Comparison of ENCODE assay signal across 27 cellular contexts in the genomic region with DNA sequence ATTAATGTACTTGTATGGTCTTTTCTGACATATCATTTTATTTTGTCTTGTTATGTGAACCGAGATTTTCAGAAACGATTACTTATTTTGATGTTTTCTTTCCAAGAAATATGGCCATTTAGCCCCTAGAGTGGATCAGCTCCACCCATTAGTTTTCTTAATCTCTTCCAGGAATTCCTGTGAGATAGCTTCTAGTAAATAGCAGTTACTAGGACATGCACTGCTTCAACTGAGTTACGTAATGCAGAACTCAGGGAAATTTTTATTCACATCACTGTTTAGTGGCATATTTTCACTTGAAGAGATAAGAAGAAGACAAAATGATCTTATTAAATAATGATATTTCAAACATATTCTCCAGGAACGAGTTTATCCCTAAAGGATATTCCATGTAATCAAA.
"Had no signal": no experiment of that assay in that cellular context is flagged by ENCODE, and none has a peak within 500 bp of the region (broad histone marks: within the 10 kb centered on the region; RNA-seq: fewer than 3 reads in every experiment).

No MANE protein-coding gene starts in this region.

- H3K27me3 Mint-ChIP-seq: naive thymus-derived CD8-positive, alpha-beta T cell; stimulated activated naive B cell treated with anti-CD40 and anti-IgM and Interleukin-4, amounts not matched to agents 10 μg/mL and 1 μg/mL and 100 μg/mL, for 72 hours had no signal

- H3K4me3 ChIP-seq: lower lobe of right lung, pancreas, prostate gland, right lobe of liver, stomach, testis, thyroid gland, transverse colon, upper lobe of left lung, vagina had no signal

- H3K9me3 ChIP-seq: lower lobe of right lung, pancreas, prostate gland, right lobe of liver, stomach, testis, thyroid gland, transverse colon, upper lobe of left lung, vagina had no signal

- H3K36me3 Mint-ChIP-seq: stimulated activated naive B cell treated with anti-CD40 and anti-IgM and Interleukin-4, amounts not matched to agents 10 μg/mL and 1 μg/mL and 100 μg/mL, for 72 hours had no signal

- H3K36me3 ChIP-seq: lower lobe of right lung, pancreas, prostate gland, right lobe of liver, stomach, thyroid gland, transverse colon, upper lobe of left lung, vagina had no signal

- H3K4me1 ChIP-seq: lower lobe of right lung, pancreas, prostate gland, right lobe of liver, stomach, testis, thyroid gland, transverse colon, upper lobe of left lung, vagina had no signal

- ATAC-seq: lower lobe of right lung; naive thymus-derived CD8-positive, alpha-beta T cell; pancreas; right lobe of liver; stimulated activated naive B cell treated with anti-CD40 and anti-IgM and Interleukin-4, amounts not matched to agents 10 μg/mL and 1 μg/mL and 100 μg/mL, for 72 hours; stimulated activated naive CD8-positive, alpha-beta T cell treated with anti-CD3 and anti-CD28 coated beads, Interleukin-15, Interleukin-2, amounts not matched to agents 100 U/mL and 50 U/mL, for 24 hours had no signal

- H3K4me1 Mint-ChIP-seq: immature natural killer cell; naive thymus-derived CD8-positive, alpha-beta T cell; nephron; stimulated activated naive B cell treated with anti-CD40 and anti-IgM and Interleukin-4, amounts not matched to agents 10 μg/mL and 1 μg/mL and 100 μg/mL, for 72 hours had no signal

- H3K27me3 ChIP-seq: pancreas, right lobe of liver, stomach, testis, thyroid gland, transverse colon, upper lobe of left lung, vagina had no signal

- H3K4me3 Mint-ChIP-seq: immature natural killer cell; naive thymus-derived CD8-positive, alpha-beta T cell; nephron; neural crest cell; stimulated activated naive B cell treated with anti-CD40 and anti-IgM and Interleukin-4, amounts not matched to agents 10 μg/mL and 1 μg/mL and 100 μg/mL, for 72 hours had no signal

- H3K9me3 Mint-ChIP-seq: nephron had no signal

- H3K27ac ChIP-seq: lower lobe of right lung, pancreas, prostate gland, right lobe of liver, stomach, testis, thyroid gland, transverse colon, upper lobe of left lung, vagina had no signal

- H3K27ac Mint-ChIP-seq: immature natural killer cell; naive thymus-derived CD8-positive, alpha-beta T cell; nephron; stimulated activated naive B cell treated with anti-CD40 and anti-IgM and Interleukin-4, amounts not matched to agents 10 μg/mL and 1 μg/mL and 100 μg/mL, for 72 hours had no signal

- DNase-seq: hypothalamus; immature natural killer cell; kidney; lower lobe of right lung; mammary epithelial cell; mesenchymal stem cell; naive thymus-derived CD8-positive, alpha-beta T cell; nucleus accumbens; pancreas; posterior cingulate gyrus; retina; right lobe of liver; stimulated activated CD4-positive, alpha-beta T cell treated with anti-CD3 and anti-CD28 coated beads, Interleukin-12 subunit alpha, Interleukin-12 subunit beta, amount 100 ng/mL, for 4 hours; stimulated activated CD4-positive, alpha-beta T cell treated with anti-CD3 and anti-CD28 coated beads, Interleukin-15, amount 100 ng/mL, for 24 hours; stimulated activated CD4-positive, alpha-beta T cell treated with anti-CD3 and anti-CD28 coated beads, Interleukin-2, amount 100 ng/mL, for 24 hours; stimulated activated CD4-positive, alpha-beta T cell treated with anti-CD3 and anti-CD28 coated beads, Interleukin-4, amount 100 ng/mL, for 1 hour; stimulated activated naive B cell treated with anti-CD40 and anti-IgM and Interleukin-4, amounts not matched to agents 10 μg/mL and 1 μg/mL and 100 μg/mL, for 72 hours; stimulated activated naive CD8-positive, alpha-beta T cell treated with anti-CD3 and anti-CD28 coated beads, Interleukin-15, Interleukin-2, amounts not matched to agents 100 U/mL and 50 U/mL, for 24 hours; stomach; testis; thyroid gland; transverse colon; upper lobe of left lung had no signal
